Comparison of ENCODE assay signal across 8 cellular contexts in genomic region chr16:66881014-66881417, GRCh38. TPM values are rescaled to one million over a fixed set of nuclear protein-coding genes. Genes with fewer than 3 reads are reported as not detected.
DNase-seq lines count a peak whose midpoint lies in the region; ATAC-seq and TF ChIP-seq lines count a peak whose summit lies in the region.

No MANE protein-coding gene starts in this region.

- 0 out of 2 replicates have a peak, but pooled peaks cover 4% of the 10 kb centered on the region for H4K20me1 ChIP-seq in MM.1S (ENCODE audit: insufficient read depth, low read length)

- H3K9me3 ChIP-seq in MM.1S (replicated peaks; ENCODE audit: insufficient read depth, low read length) (no peaks in the 10 kb centered on the region), mesodermal cell (ENCODE audit: control insufficient read depth, low read length) (no peaks in the 10 kb centered on the region), uterus (no peaks in the 10 kb centered on the region)

- H3K9ac ChIP-seq in MM.1S (ENCODE audit: low read length): peak overlapping the region; percentile 87

- peak; percentile 9 for ATAC-seq in GM21367 (IDR thresholded peaks at IDR 0.05; ENCODE audit: unreplicated experiment)

- peak overlapping the region; percentile 78 for H2AFZ ChIP-seq in MM.1S (ENCODE audit: low read length)

- H3K27me3 ChIP-seq in MM.1S (replicated peaks; ENCODE audit: insufficient read depth, low read length): no peaks in the 10 kb centered on the region
- no peaks in the 10 kb centered on the region for H3K27me3 ChIP-seq in uterus

- peak overlapping the region; percentile 77 for H3K4me2 ChIP-seq in MM.1S (ENCODE audit: low read depth, low read length)

- intact Hi-C loops in uterus (cut with DNase I; ENCODE audit: low total_unique reads): no loop called here

- peaks cover 16% of the 10 kb centered on the region for H3F3A ChIP-seq in MM.1S (ENCODE audit: insufficient read depth, low read length)

- peak overlapping the region; percentile 100 for H3K4me3 ChIP-seq in MM.1S (ENCODE audit: low read length)
- peak overlapping the region; percentile 89 to 94 for H3K4me3 ChIP-seq in cardiac fibroblast (replicated peaks in 1 of 2; ENCODE audit: low read depth in 2 of 2, low read length in 2 of 2)
- H3K4me3 ChIP-seq in mesodermal cell (ENCODE audit: extremely low read depth, insufficient read depth, low read length, poor library complexity, severe bottlenecking): peak overlapping the region; percentile 72
- H3K4me3 ChIP-seq in uterus: peak overlapping the region; percentile 55 to 59

- TF ChIP-seq POLR2A in uterus (IDR thresholded peaks at IDR 0.05): no peak

- H3K9me2 ChIP-seq in MM.1S (replicated peaks; ENCODE audit: insufficient read depth, low read length): no peaks in the 10 kb centered on the region

- TF ChIP-seq CTCF in MM.1S (IDR thresholded peaks at IDR 0.05; ENCODE audit: low read length) (no peak), cardiac fibroblast (IDR thresholded peaks at IDR 0.05; ENCODE audit: low read depth, low read length) (no peak), uterus (IDR thresholded peaks at IDR 0.05) (no peak)

- H3K79me2 ChIP-seq in MM.1S (ENCODE audit: low read length): peaks cover 38% of the 10 kb centered on the region

- H3K27ac ChIP-seq in MM.1S (ENCODE audit: low read length): peak overlapping the region; percentile 19; the same call in 1 of the 2 replicates
- H3K27ac ChIP-seq in mesodermal cell (ENCODE audit: low read depth, low read length, severe bottlenecking): peak overlapping the region; percentile 29
- H3K27ac ChIP-seq in uterus: peak overlapping the region; percentile 70 to 78

- WGBS in mesodermal cell (ENCODE audit: insufficient coverage in 2 of 2), 2 experiments: 0 to 1% methylated on average over 12 to 15 of the region's 23 CpGs

- H3K36me3 ChIP-seq in MM.1S (replicated peaks; ENCODE audit: insufficient read depth, low read length): peaks cover 6% of the 10 kb centered on the region
- peaks cover 26% of the 10 kb centered on the region for H3K36me3 ChIP-seq in mesodermal cell (ENCODE audit: control insufficient read depth, insufficient read depth, low read length)
- no peaks in the 10 kb centered on the region for H3K36me3 ChIP-seq in uterus

- H3K4me1 ChIP-seq in MM.1S (ENCODE audit: low read length): peaks cover 26% of the 10 kb centered on the region
- peaks cover 12% of the 10 kb centered on the region for H3K4me1 ChIP-seq in mesodermal cell (ENCODE audit: control insufficient read depth, insufficient read depth, low read length, poor library complexity, severe bottlenecking)
- peaks cover 0 to 5% of the 10 kb centered on the region in 2 donors for H3K4me1 ChIP-seq in uterus

- no peak for DNase-seq in MM.1S
- DNase-seq in cardiac fibroblast (ENCODE audit: low read depth in 2 of 2): no peak
- DNase-seq in uterus: no peak
- DNase-seq in NCI-H2029 treated with DMSO at 0.1 percent for 48 hours (lab: John Stamatoyannopoulos, UW): no peak
- no peak for DNase-seq in NOMO-1 (lab: John Stamatoyannopoulos, UW; ENCODE audit: unreplicated experiment in 2 of 2)
- DNase-seq in stimulated activated naive CD4-positive, alpha-beta T cell (lab: John Stamatoyannopoulos, UW): no peak

RNA-seq across cellular contexts. Expression of gene PDP2, which starts 0.7 kb away (rescaled TPM):
- polyA plus RNA-seq in mesodermal cell (2013, experiment 1 of 2): 11.2 TPM
- 12.0 TPM for polyA plus RNA-seq in mesodermal cell (2013, experiment 2 of 2)
- 10 to 100 TPM in 2 of 4 donors, 1 to 10 TPM in 1, under 1 TPM in 1; 0.77 to 20.5 (median 6.3) TPM for total RNA-seq in uterus

RNA-seq across cellular contexts. Expression of gene CA7, which starts 36.8 kb away (rescaled TPM):
- not detected for polyA plus RNA-seq in mesodermal cell (2013, experiment 1 of 2)
- polyA plus RNA-seq in mesodermal cell (2013, experiment 2 of 2): not detected
- total RNA-seq in uterus: not detected

RNA-seq across cellular contexts. Expression of gene CDH16, which starts 37.7 kb away (rescaled TPM):
- polyA plus RNA-seq in mesodermal cell (2013, experiment 1 of 2): not detected
- polyA plus RNA-seq in mesodermal cell (2013, experiment 2 of 2): not detected
- total RNA-seq in uterus: 10 to 100 TPM in 1 of 4 donors, not detected in 3; 12.6 TPM

RNA-seq across cellular contexts. Expression of gene RRAD, which starts 44.3 kb away (rescaled TPM):
- polyA plus RNA-seq in mesodermal cell (2013, experiment 1 of 2): 0.77 TPM
- 1.1 TPM for polyA plus RNA-seq in mesodermal cell (2013, experiment 2 of 2)
- 10 to 100 TPM in 3 of 4 donors, 1 to 10 TPM in 1; 7.5 to 32.8 (median 18.8) TPM for total RNA-seq in uterus

RNA-seq across cellular contexts. Expression of gene NAE1, which starts 50.2 kb away (rescaled TPM):
- 109 TPM for polyA plus RNA-seq in mesodermal cell (2013, experiment 1 of 2)
- 132 TPM for polyA plus RNA-seq in mesodermal cell (2013, experiment 2 of 2)
- total RNA-seq in uterus: 10 to 100 TPM; 32.6 to 83.5 (median 59.8) TPM

Comparison
In these comparisons a context has a peak if more than half of its experiments do, and no peak if none do; other contexts are left out.
1. H3K27ac ChIP-seq: peak in every context shown above with its lines; median percentile 74 in uterus; 29 in mesodermal cell; 19 in MM.1S.